8 cellular contexts compared by ENCODE assay signal in genomic region chr14:21557084-21557901, GRCh38. TPM values are rescaled to one million over a fixed set of nuclear protein-coding genes. Genes with fewer than 3 reads are reported as not detected.
DNase-seq lines count a peak whose midpoint lies in the region; ATAC-seq and TF ChIP-seq lines count a peak whose summit lies in the region.

No MANE protein-coding gene starts in this region.

- peak overlapping the region; percentile 79 for H3K27ac Mint-ChIP-seq in type B pancreatic cell

- ATAC-seq in left cardiac atrium = peak; percentile 94
- ATAC-seq in HG03280 (IDR thresholded peaks at IDR 0.05; ENCODE audit: unreplicated experiment) = no peak

- in situ Hi-C loops in GM13977 (cut with MboI; ENCODE audit: low pct_unique_long_range_greater_than_20kb, low sequenced_read_pairs, unreplicated experiment) = no loop called here

- peaks cover 15% of the 10 kb centered on the region for H3K4me1 Mint-ChIP-seq in type B pancreatic cell (ENCODE audit: unreplicated experiment)

- no peaks in the 10 kb centered on the region for H3K36me3 Mint-ChIP-seq in type B pancreatic cell

- H3K4me3 Mint-ChIP-seq in type B pancreatic cell = peak overlapping the region; percentile 73

- H3K27me3 Mint-ChIP-seq in type B pancreatic cell = no peaks in the 10 kb centered on the region

- H3K9me3 Mint-ChIP-seq in type B pancreatic cell = no peaks in the 10 kb centered on the region

- TF ChIP-seq CTCF in GM13977 (IDR thresholded peaks at IDR 0.05; ENCODE audit: extremely low read depth, insufficient read depth, missing control alignments) (peak; percentile 61), type B pancreatic cell (conservative IDR thresholded peaks at IDR 0.05) (peak; percentile 87)

- intact Hi-C loops in left cardiac atrium (cut with DNase I) = loop anchor here in 1 of 2 donors (5.0 kb wide), 2 partner anchors 60 to 120 kb away; no protein-coding TSS in a partner anchor
- intact Hi-C loops in posterior cingulate gyrus (cut with DNase I) = loop anchor here (1.0 to 5.0 kb wide), 4 partner anchors 18 to 120 kb away; partner anchors contain the start of gene SALL2

- DNase-seq in GM13977 (ENCODE audit: low spot score) (peak; percentile 69), NCI-H1417 treated with DMSO at 0.1 percent for 48 hours (lab: John Stamatoyannopoulos, UW) (peak; percentile 91), T follicular helper cell (ENCODE audit: low read depth) (peak; percentile 67), amniotic stem cell (lab: John Stamatoyannopoulos, UW) (peak; percentile 84), left cardiac atrium (peak; percentile 65), posterior cingulate gyrus (peak; percentile 22 to 89 (median 61)), type B pancreatic cell (ENCODE audit: extremely low spot score, unreplicated experiment) (peak; percentile 80)

RNA-seq across cellular contexts. Expression of gene OR10G3, which starts 22.6 kb away (rescaled TPM):
- total RNA-seq in left cardiac atrium (not detected), type B pancreatic cell (ENCODE audit: low replicate concordance) (not detected in 2 replicates)

RNA-seq across cellular contexts. Expression of gene SALL2, which starts 31.1 kb away (rescaled TPM):
- total RNA-seq in left cardiac atrium = 1 to 10 TPM; 3.3 to 5.9 TPM
- total RNA-seq in type B pancreatic cell (ENCODE audit: low replicate concordance) = 16.2 and 75.8 TPM in 2 replicates

RNA-seq across cellular contexts. Expression of gene METTL3, which starts 46.2 kb away (rescaled TPM):
- 10 to 100 TPM; 25.1 to 26.8 TPM for total RNA-seq in left cardiac atrium
- 50.2 and 68.6 TPM in 2 replicates for total RNA-seq in type B pancreatic cell (ENCODE audit: low replicate concordance)
